Comparison of ENCODE assay signal across 9 cellular contexts in genomic region chr11:73875380-73875779, GRCh38. TPM values are rescaled to one million over a fixed set of nuclear protein-coding genes. Genes with fewer than 3 reads are reported as not detected.
DNase-seq lines count a peak whose midpoint lies in the region; ATAC-seq and TF ChIP-seq lines count a peak whose summit lies in the region.
"Had no signal": no experiment of that assay in that cellular context is flagged by ENCODE, and none has a peak within 500 bp of the region (broad histone marks: within the 10 kb centered on the region; RNA-seq: fewer than 3 reads in every experiment).

No MANE protein-coding gene starts in this region.

- H3K27me3 Mint-ChIP-seq in T-helper 2 cell treated with Interferon-gamma antibody and Interleukin-4, amounts not matched to agents 5 μg/mL and 100 μg/mL, for 36 hours (ENCODE audit: low read depth) = no peaks in the 10 kb centered on the region
- H3K27me3 Mint-ChIP-seq in T-cell = no peaks in the 10 kb centered on the region

- H3K27ac Mint-ChIP-seq in T-helper 2 cell treated with Interferon-gamma antibody and Interleukin-4, amounts not matched to agents 5 μg/mL and 100 μg/mL, for 36 hours = peak overlapping the region; percentile 99
- peak overlapping the region; percentile 98 to 99 for H3K27ac Mint-ChIP-seq in T-cell

- H3K36me3 ChIP-seq in skeletal muscle satellite cell (ENCODE audit: insufficient read depth, low read length) = peaks cover 26% of the 10 kb centered on the region

- H3K4me3 Mint-ChIP-seq in T-helper 2 cell treated with Interferon-gamma antibody and Interleukin-4, amounts not matched to agents 5 μg/mL and 100 μg/mL, for 36 hours = peak overlapping the region; percentile 100
- peak overlapping the region; percentile 92 to 99 (median 99) for H3K4me3 Mint-ChIP-seq in T-cell

- peak overlapping the region; percentile 90 for H3K9ac ChIP-seq in skeletal muscle satellite cell (ENCODE audit: low read depth, low read length)

- no peak for ATAC-seq in T-cell (replicated peaks in 1 of 4)

- no peaks in the 10 kb centered on the region for H3K9me3 ChIP-seq in skeletal muscle satellite cell (replicated peaks; ENCODE audit: low read length)

- no peaks in the 10 kb centered on the region for H3K9me3 Mint-ChIP-seq in T-helper 2 cell treated with Interferon-gamma antibody and Interleukin-4, amounts not matched to agents 5 μg/mL and 100 μg/mL, for 36 hours
- H3K9me3 Mint-ChIP-seq in T-cell = no peaks in the 10 kb centered on the region

- H3K4me1 Mint-ChIP-seq in T-helper 2 cell treated with Interferon-gamma antibody and Interleukin-4, amounts not matched to agents 5 μg/mL and 100 μg/mL, for 36 hours (ENCODE audit: low read depth) = peaks cover 18% of the 10 kb centered on the region
- H3K4me1 Mint-ChIP-seq in T-cell = peaks cover 45 to 51% (median 45%) of the 10 kb centered on the region in 3 donors

- POLR2A ChIA-PET in T-cell (lab: Charles Lee) = no interaction called here

- CTCF ChIA-PET in T-cell (lab: Charles Lee) = no interaction called here

- H3K36me3 Mint-ChIP-seq in T-helper 2 cell treated with Interferon-gamma antibody and Interleukin-4, amounts not matched to agents 5 μg/mL and 100 μg/mL, for 36 hours (ENCODE audit: low read depth) = peaks cover 26% of the 10 kb centered on the region
- peaks cover 10% of the 10 kb centered on the region for H3K36me3 Mint-ChIP-seq in T-cell

- H3K27ac ChIP-seq in caudate nucleus (ENCODE audit: low read depth, low read length) = no peak overlapping the region

- H3K27me3 ChIP-seq in skeletal muscle satellite cell (ENCODE audit: control insufficient read depth, insufficient read depth, low read length) = no peaks in the 10 kb centered on the region

- H3K4me2 ChIP-seq in skeletal muscle satellite cell (ENCODE audit: low read length) = peak overlapping the region; percentile 80

- H3K4me3 ChIP-seq in fibroblast of the aortic adventitia (ENCODE audit: low read depth, low read length) = peak overlapping the region; percentile 95
- H3K4me3 ChIP-seq in skeletal muscle satellite cell (ENCODE audit: low read length) = peak overlapping the region; percentile 87

- TF ChIP-seq CTCF in fibroblast of the aortic adventitia (IDR thresholded peaks at IDR 0.05; ENCODE audit: insufficient read depth, low read length) = no peak

- H3K4me1 ChIP-seq in skeletal muscle satellite cell (ENCODE audit: control insufficient read depth, insufficient read depth, low read length) = peaks cover 25% of the 10 kb centered on the region

- DNase-seq in T-helper 2 cell treated with Interferon-gamma antibody and Interleukin-4, amounts not matched to agents 5 μg/mL and 100 μg/mL, for 36 hours (ENCODE audit: low spot score) = no peak
- no peak for DNase-seq in T-helper 2 cell
- no peak for DNase-seq in T-cell
- no peak for DNase-seq in fibroblast of the aortic adventitia (ENCODE audit: low read depth)
- DNase-seq in caudate nucleus (lab: John Stamatoyannopoulos, UW) = no peak
- no peak for DNase-seq in NCI-H510A (lab: John Stamatoyannopoulos, UW)
- DNase-seq in NCI-H1048 (lab: John Stamatoyannopoulos, UW) = no peak
- DNase-seq: NCI-H748 treated with DMSO at 0.1 percent for 48 hours had no signal

RNA-seq across cellular contexts. Expression of gene COA4, which starts 1.3 kb away (rescaled TPM):
- total RNA-seq in T-cell (10 to 100 TPM; 31.5 to 66.9 (median 60.7) TPM), fibroblast of the aortic adventitia (ENCODE audit: low replicate concordance) (54.2 and 70.8 TPM in 2 replicates)
- total RNA-seq in skeletal muscle satellite cell (2012; rRNA removed) = 124 and 156 TPM in 2 replicates

RNA-seq across cellular contexts. Expression of gene PAAF1, which starts 1.4 kb away (rescaled TPM):
- total RNA-seq in T-cell (10 to 100 TPM; 11.4 to 16.8 (median 14.9) TPM), fibroblast of the aortic adventitia (ENCODE audit: low replicate concordance) (9.2 and 11.1 TPM in 2 replicates)
- total RNA-seq in skeletal muscle satellite cell (2012; rRNA removed) = 7.6 and 8.1 TPM in 2 replicates
